Comparison of ENCODE assay signal across 1 cellular context in the genomic region with DNA sequence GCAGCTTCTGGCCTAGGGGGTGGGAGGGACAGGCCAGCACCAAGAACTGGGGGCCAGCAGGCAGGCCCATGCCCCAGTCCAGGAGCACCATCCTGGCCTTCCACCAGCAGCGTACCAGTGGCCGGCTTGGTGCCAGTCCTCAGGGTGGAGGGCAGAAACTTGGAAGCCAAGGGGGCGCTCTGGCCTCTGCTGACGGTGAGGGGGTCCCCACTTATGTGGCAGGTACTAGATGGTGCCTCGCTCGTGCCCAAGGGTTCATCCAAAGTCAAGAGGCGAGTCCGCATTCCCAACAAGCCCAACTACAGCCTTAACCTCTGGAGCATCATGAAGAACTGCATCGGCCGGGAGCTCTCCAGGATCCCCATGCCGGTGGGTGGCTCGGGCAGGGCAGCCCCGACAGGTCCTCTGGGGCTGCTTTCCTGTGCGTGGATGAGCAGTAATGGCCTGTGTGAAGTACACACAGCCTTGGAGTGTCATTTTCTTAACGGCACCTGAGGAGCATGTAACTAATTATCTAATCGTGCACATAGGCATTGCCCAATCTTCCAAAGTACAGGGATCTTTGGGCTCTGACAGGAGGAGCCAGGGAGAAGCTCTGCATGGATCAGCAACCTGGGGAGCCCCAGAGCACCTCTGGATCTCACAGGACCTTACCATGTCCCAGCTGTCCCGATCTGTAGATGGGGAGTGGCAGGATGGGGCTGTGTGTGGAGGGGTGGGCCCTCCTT.
TF ChIP-seq lines count a peak whose summit lies in the region.

No MANE protein-coding gene starts in this region.

TF ChIP-seq in GM23338, 12 proteins besides CTCF, POLR2A, EP300 and RAD21:
- no peak for TF ChIP-seq ETS1 (IDR thresholded peaks at IDR 0.05)
- no peak for TF ChIP-seq JUNB (IDR thresholded peaks at IDR 0.05; ENCODE audit: unreplicated experiment)
- no peak for TF ChIP-seq EZH2phosphoT487 (IDR thresholded peaks at IDR 0.05; ENCODE audit: unreplicated experiment)
- no peak for TF ChIP-seq CREB1 (CRISPR knock-in tag; IDR thresholded peaks at IDR 0.05; ENCODE audit: low read depth)
